ENCODE assay signal across 2 cellular contexts in genomic region chr2:74581463-74581862, GRCh38.
TF ChIP-seq lines count a peak whose summit lies in the region.

No MANE protein-coding gene starts in this region.

TF ChIP-seq in A549, 52 proteins besides CTCF, POLR2A, EP300 and RAD21:
- TF ChIP-seq HMGXB4 (CRISPR knock-in tag; IDR thresholded peaks at IDR 0.05; ENCODE audit: borderline replicate concordance): 0 out of 2 replicates have a peak, but pooled peaks have one; percentile 31
- no peak for TF ChIP-seq RARB (CRISPR knock-in tag; IDR thresholded peaks at IDR 0.05)

TF ChIP-seq in K562, 482 proteins besides CTCF, POLR2A, EP300 and RAD21:
- TF ChIP-seq ZKSCAN3 (CRISPR knock-in tag; IDR thresholded peaks at IDR 0.05) (no peak), FOSL1 (tag; conservative IDR thresholded peaks at IDR 0.05) (peak; percentile 74), ARHGAP35 (IDR thresholded peaks at IDR 0.05; ENCODE audit: partially characterized antibody) (no peak), TOE1 (IDR thresholded peaks at IDR 0.05; ENCODE audit: borderline replicate concordance) (no peak), TOE1 (CRISPR knock-in tag; IDR thresholded peaks at IDR 0.05; ENCODE audit: borderline replicate concordance, low read depth) (no peak), KAT2B (IDR thresholded peaks at IDR 0.05; ENCODE audit: low read depth, low read length) (no peak), REST (CRISPR knock-in tag; IDR thresholded peaks at IDR 0.05; ENCODE audit: low read depth) (no peak), TRIM24 (IDR thresholded peaks at IDR 0.05) (no peak), JUND (IDR thresholded peaks at IDR 0.05; ENCODE audit: borderline replicate concordance, low read depth, low read length) (peak; percentile 15; the same call in 1 of the 2 replicates), JUND (tag; IDR thresholded peaks at IDR 0.05; ENCODE audit: borderline replicate concordance, low read depth, low read length) (no peak), SP2 (IDR thresholded peaks at IDR 0.05; ENCODE audit: extremely low read depth, low read depth, low read length, poor library complexity, severe bottlenecking) (no peak), ZBED1 (IDR thresholded peaks at IDR 0.05) (no peak), SAFB (IDR thresholded peaks at IDR 0.05; ENCODE audit: borderline replicate concordance, low read depth, low read length) (no peak), ARID4B (CRISPR knock-in tag; IDR thresholded peaks at IDR 0.05) (no peak)
